1 cellular context compared by ENCODE assay signal in the genomic region with DNA sequence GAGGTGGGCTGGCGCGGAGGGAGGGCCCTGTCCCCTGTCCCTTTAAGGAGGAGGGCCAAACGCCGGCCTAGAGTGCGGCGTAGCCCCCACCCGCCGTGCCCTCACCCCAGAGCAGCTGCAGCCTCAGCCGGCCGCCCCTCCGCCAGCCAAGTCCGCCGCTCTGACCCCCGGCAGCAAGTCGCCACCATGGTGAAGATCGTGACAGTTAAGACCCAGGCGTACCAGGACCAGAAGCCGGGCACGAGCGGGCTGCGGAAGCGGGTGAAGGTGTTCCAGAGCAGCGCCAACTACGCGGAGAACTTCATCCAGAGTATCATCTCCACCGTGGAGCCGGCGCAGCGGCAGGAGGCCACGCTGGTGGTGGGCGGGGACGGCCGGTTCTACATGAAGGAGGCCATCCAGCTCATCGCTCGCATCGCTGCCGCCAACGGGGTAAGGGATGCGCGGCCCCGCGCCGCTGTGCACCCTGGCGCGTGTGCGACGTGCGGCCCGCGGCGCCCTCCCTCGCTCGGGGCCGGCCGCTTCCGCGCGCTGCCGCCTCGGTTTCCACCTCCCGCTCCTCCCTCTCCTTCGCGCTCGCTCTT.
TF ChIP-seq lines count a peak whose summit lies in the region.

A gene (plus strand): TSS at position 109 of the 584 bp plus-strand sequence. CDS start 78 bp downstream, at position 187.

TF ChIP-seq in HepG2, 621 proteins besides CTCF, POLR2A, EP300 and RAD21 (continued from another document and continues in another):
- TF ChIP-seq, protein P1, sequence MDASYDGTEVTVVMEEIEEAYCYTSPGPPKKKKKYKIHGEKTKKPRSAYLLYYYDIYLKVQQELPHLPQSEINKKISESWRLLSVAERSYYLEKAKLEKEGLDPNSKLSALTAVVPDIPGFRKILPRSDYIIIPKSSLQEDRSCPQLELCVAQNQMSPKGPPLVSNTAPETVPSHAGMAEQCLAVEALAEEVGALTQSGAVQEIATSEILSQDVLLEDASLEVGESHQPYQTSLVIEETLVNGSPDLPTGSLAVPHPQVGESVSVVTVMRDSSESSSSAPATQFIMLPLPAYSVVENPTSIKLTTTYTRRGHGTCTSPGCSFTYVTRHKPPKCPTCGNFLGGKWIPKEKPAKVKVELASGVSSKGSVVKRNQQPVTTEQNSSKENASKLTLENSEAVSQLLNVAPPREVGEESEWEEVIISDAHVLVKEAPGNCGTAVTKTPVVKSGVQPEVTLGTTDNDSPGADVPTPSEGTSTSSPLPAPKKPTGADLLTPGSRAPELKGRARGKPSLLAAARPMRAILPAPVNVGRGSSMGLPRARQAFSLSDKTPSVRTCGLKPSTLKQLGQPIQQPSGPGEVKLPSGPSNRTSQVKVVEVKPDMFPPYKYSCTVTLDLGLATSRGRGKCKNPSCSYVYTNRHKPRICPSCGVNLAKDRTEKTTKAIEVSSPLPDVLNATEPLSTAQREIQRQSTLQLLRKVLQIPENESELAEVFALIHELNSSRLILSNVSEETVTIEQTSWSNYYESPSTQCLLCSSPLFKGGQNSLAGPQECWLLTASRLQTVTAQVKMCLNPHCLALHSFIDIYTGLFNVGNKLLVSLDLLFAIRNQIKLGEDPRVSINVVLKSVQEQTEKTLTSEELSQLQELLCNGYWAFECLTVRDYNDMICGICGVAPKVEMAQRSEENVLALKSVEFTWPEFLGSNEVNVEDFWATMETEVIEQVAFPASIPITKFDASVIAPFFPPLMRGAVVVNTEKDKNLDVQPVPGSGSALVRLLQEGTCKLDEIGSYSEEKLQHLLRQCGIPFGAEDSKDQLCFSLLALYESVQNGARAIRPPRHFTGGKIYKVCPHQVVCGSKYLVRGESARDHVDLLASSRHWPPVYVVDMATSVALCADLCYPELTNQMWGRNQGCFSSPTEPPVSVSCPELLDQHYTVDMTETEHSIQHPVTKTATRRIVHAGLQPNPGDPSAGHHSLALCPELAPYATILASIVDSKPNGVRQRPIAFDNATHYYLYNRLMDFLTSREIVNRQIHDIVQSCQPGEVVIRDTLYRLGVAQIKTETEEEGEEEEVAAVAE (CRISPR knock-in tag; IDR thresholded peaks at IDR 0.05; ENCODE audit: borderline replicate concordance): peak; percentile 68; the same call in 1 of the 2 replicates
- TF ChIP-seq NR2F1 (CRISPR knock-in tag; IDR thresholded peaks at IDR 0.05): peak in 1 of 2 experiments; percentile 35; a peak in 2 of 4 replicates
- TF ChIP-seq AHR (CRISPR knock-in tag; IDR thresholded peaks at IDR 0.05): 0 out of 2 replicates have a peak, but pooled peaks have one; percentile 18
- no peak for TF ChIP-seq XBP1 (CRISPR knock-in tag; IDR thresholded peaks at IDR 0.05)
- TF ChIP-seq ZNF205 (CRISPR knock-in tag; IDR thresholded peaks at IDR 0.05): no peak
- 0 out of 2 replicates have a peak, but pooled peaks have one; percentile 46 for TF ChIP-seq ZFP1 (CRISPR knock-in tag; IDR thresholded peaks at IDR 0.05)
- TF ChIP-seq, protein P2, sequence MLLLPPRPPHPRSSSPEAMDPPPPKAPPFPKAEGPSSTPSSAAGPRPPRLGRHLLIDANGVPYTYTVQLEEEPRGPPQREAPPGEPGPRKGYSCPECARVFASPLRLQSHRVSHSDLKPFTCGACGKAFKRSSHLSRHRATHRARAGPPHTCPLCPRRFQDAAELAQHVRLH (CRISPR knock-in tag; IDR thresholded peaks at IDR 0.05; ENCODE audit: borderline replicate concordance, low read depth): peak; percentile 59
- TF ChIP-seq ZFP36 (IDR thresholded peaks at IDR 0.05; ENCODE audit: borderline replicate concordance, low read depth, low read length, partially characterized antibody): no peak
- no peak for TF ChIP-seq ZNF367 (CRISPR knock-in tag; IDR thresholded peaks at IDR 0.05; ENCODE audit: borderline replicate concordance)
- no peak for TF ChIP-seq ZNF333 (CRISPR knock-in tag; IDR thresholded peaks at IDR 0.05; ENCODE audit: borderline replicate concordance)
- TF ChIP-seq EED (CRISPR knock-in tag; IDR thresholded peaks at IDR 0.05): 0 out of 2 replicates have a peak, but pooled peaks have one; percentile 31
- 0 out of 2 replicates have a peak, but pooled peaks have one; percentile 21 for TF ChIP-seq ZSCAN25 (CRISPR knock-in tag; IDR thresholded peaks at IDR 0.05)
- TF ChIP-seq RBM39 (IDR thresholded peaks at IDR 0.05; ENCODE audit: low read depth, low read length, poor library complexity, severe bottlenecking): no peak
- TF ChIP-seq RBAK (CRISPR knock-in tag; IDR thresholded peaks at IDR 0.05): 0 out of 2 replicates have a peak, but pooled peaks have one; percentile 45
- TF ChIP-seq, protein P3, sequence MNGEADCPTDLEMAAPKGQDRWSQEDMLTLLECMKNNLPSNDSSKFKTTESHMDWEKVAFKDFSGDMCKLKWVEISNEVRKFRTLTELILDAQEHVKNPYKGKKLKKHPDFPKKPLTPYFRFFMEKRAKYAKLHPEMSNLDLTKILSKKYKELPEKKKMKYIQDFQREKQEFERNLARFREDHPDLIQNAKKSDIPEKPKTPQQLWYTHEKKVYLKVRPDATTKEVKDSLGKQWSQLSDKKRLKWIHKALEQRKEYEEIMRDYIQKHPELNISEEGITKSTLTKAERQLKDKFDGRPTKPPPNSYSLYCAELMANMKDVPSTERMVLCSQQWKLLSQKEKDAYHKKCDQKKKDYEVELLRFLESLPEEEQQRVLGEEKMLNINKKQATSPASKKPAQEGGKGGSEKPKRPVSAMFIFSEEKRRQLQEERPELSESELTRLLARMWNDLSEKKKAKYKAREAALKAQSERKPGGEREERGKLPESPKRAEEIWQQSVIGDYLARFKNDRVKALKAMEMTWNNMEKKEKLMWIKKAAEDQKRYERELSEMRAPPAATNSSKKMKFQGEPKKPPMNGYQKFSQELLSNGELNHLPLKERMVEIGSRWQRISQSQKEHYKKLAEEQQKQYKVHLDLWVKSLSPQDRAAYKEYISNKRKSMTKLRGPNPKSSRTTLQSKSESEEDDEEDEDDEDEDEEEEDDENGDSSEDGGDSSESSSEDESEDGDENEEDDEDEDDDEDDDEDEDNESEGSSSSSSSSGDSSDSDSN (CRISPR knock-in tag; IDR thresholded peaks at IDR 0.05): peak; percentile 96
- peak; percentile 57 for TF ChIP-seq ZNF292 (CRISPR knock-in tag; IDR thresholded peaks at IDR 0.05; ENCODE audit: borderline replicate concordance, low read depth)
- TF ChIP-seq SRSF4 (IDR thresholded peaks at IDR 0.05; ENCODE audit: low read depth, low read length, poor library complexity, severe bottlenecking): no peak
- TF ChIP-seq PRMT3 (CRISPR knock-in tag; IDR thresholded peaks at IDR 0.05; ENCODE audit: borderline replicate concordance, low read depth): 0 out of 2 replicates have a peak, but pooled peaks have one; percentile 89
- TF ChIP-seq, protein P4, sequence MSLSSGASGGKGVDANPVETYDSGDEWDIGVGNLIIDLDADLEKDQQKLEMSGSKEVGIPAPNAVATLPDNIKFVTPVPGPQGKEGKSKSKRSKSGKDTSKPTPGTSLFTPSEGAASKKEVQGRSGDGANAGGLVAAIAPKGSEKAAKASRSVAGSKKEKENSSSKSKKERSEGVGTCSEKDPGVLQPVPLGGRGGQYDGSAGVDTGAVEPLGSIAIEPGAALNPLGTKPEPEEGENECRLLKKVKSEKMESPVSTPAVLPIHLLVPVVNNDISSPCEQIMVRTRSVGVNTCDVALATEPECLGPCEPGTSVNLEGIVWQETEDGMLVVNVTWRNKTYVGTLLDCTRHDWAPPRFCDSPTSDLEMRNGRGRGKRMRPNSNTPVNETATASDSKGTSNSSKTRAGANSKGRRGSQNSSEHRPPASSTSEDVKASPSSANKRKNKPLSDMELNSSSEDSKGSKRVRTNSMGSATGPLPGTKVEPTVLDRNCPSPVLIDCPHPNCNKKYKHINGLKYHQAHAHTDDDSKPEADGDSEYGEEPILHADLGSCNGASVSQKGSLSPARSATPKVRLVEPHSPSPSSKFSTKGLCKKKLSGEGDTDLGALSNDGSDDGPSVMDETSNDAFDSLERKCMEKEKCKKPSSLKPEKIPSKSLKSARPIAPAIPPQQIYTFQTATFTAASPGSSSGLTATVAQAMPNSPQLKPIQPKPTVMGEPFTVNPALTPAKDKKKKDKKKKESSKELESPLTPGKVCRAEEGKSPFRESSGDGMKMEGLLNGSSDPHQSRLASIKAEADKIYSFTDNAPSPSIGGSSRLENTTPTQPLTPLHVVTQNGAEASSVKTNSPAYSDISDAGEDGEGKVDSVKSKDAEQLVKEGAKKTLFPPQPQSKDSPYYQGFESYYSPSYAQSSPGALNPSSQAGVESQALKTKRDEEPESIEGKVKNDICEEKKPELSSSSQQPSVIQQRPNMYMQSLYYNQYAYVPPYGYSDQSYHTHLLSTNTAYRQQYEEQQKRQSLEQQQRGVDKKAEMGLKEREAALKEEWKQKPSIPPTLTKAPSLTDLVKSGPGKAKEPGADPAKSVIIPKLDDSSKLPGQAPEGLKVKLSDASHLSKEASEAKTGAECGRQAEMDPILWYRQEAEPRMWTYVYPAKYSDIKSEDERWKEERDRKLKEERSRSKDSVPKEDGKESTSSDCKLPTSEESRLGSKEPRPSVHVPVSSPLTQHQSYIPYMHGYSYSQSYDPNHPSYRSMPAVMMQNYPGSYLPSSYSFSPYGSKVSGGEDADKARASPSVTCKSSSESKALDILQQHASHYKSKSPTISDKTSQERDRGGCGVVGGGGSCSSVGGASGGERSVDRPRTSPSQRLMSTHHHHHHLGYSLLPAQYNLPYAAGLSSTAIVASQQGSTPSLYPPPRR (CRISPR knock-in tag; IDR thresholded peaks at IDR 0.05; ENCODE audit: borderline replicate concordance): no peak
- TF ChIP-seq PTBP1 (IDR thresholded peaks at IDR 0.05; ENCODE audit: low read depth, low read length, poor library complexity, severe bottlenecking): no peak
- TF ChIP-seq KLF13 (CRISPR knock-in tag; IDR thresholded peaks at IDR 0.05): no peak
- TF ChIP-seq, protein P5, sequence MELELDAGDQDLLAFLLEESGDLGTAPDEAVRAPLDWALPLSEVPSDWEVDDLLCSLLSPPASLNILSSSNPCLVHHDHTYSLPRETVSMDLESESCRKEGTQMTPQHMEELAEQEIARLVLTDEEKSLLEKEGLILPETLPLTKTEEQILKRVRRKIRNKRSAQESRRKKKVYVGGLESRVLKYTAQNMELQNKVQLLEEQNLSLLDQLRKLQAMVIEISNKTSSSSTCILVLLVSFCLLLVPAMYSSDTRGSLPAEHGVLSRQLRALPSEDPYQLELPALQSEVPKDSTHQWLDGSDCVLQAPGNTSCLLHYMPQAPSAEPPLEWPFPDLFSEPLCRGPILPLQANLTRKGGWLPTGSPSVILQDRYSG (CRISPR knock-in tag; IDR thresholded peaks at IDR 0.05): no peak
- no peak for TF ChIP-seq MBD4 (IDR thresholded peaks at IDR 0.05; ENCODE audit: borderline replicate concordance, low read length)
- TF ChIP-seq ZNF329 (CRISPR knock-in tag; IDR thresholded peaks at IDR 0.05; ENCODE audit: low read depth): peak; percentile 88; the same call in 1 of the 2 replicates
- TF ChIP-seq ASH2L (IDR thresholded peaks at IDR 0.05; ENCODE audit: insufficient read length, low read depth, low read length): peak; percentile 91
- TF ChIP-seq KMT2B (CRISPR knock-in tag; IDR thresholded peaks at IDR 0.05): peak; percentile 45
- no peak for TF ChIP-seq TEAD3 (CRISPR knock-in tag; optimal IDR thresholded peaks at IDR 0.05; ENCODE audit: borderline replicate concordance)
- peak; percentile 14; the same call in 1 of the 2 replicates for TF ChIP-seq ZNF335 (CRISPR knock-in tag; IDR thresholded peaks at IDR 0.05)
- TF ChIP-seq, protein P6, sequence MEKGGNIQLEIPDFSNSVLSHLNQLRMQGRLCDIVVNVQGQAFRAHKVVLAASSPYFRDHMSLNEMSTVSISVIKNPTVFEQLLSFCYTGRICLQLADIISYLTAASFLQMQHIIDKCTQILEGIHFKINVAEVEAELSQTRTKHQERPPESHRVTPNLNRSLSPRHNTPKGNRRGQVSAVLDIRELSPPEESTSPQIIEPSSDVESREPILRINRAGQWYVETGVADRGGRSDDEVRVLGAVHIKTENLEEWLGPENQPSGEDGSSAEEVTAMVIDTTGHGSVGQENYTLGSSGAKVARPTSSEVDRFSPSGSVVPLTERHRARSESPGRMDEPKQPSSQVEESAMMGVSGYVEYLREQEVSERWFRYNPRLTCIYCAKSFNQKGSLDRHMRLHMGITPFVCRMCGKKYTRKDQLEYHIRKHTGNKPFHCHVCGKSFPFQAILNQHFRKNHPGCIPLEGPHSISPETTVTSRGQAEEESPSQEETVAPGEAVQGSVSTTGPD (CRISPR knock-in tag; IDR thresholded peaks at IDR 0.05): no peak
- peak; percentile 59; the same call in 1 of the 2 replicates for TF ChIP-seq ZNF431 (CRISPR knock-in tag; IDR thresholded peaks at IDR 0.05; ENCODE audit: borderline replicate concordance, low read depth)
- TF ChIP-seq RXRB (CRISPR knock-in tag; IDR thresholded peaks at IDR 0.05; ENCODE audit: borderline replicate concordance): 0 out of 2 replicates have a peak, but pooled peaks have one; percentile 24
- peak; percentile 50 for TF ChIP-seq PHF21A (CRISPR knock-in tag; IDR thresholded peaks at IDR 0.05)
- TF ChIP-seq SNAPC2 (CRISPR knock-in tag; IDR thresholded peaks at IDR 0.05): no peak
- peak; percentile 64; the same call in 1 of the 2 replicates for TF ChIP-seq KDM2A (CRISPR knock-in tag; IDR thresholded peaks at IDR 0.05; ENCODE audit: borderline replicate concordance, low read depth)
- 0 out of 2 replicates have a peak, but pooled peaks have one; percentile 19 for TF ChIP-seq FOXK1 (CRISPR knock-in tag; IDR thresholded peaks at IDR 0.05; ENCODE audit: borderline replicate concordance, low read depth)
- no peak for TF ChIP-seq ZNF543 (CRISPR knock-in tag; IDR thresholded peaks at IDR 0.05)
- no peak for TF ChIP-seq TP53 (CRISPR knock-in tag; conservative IDR thresholded peaks at IDR 0.05)
- peak; percentile 74 for TF ChIP-seq ZBTB7B (CRISPR knock-in tag; IDR thresholded peaks at IDR 0.05)
- 0 out of 2 replicates have a peak, but pooled peaks have one; percentile 81 for TF ChIP-seq ZNF30 (CRISPR knock-in tag; IDR thresholded peaks at IDR 0.05)
- TF ChIP-seq, protein P7, sequence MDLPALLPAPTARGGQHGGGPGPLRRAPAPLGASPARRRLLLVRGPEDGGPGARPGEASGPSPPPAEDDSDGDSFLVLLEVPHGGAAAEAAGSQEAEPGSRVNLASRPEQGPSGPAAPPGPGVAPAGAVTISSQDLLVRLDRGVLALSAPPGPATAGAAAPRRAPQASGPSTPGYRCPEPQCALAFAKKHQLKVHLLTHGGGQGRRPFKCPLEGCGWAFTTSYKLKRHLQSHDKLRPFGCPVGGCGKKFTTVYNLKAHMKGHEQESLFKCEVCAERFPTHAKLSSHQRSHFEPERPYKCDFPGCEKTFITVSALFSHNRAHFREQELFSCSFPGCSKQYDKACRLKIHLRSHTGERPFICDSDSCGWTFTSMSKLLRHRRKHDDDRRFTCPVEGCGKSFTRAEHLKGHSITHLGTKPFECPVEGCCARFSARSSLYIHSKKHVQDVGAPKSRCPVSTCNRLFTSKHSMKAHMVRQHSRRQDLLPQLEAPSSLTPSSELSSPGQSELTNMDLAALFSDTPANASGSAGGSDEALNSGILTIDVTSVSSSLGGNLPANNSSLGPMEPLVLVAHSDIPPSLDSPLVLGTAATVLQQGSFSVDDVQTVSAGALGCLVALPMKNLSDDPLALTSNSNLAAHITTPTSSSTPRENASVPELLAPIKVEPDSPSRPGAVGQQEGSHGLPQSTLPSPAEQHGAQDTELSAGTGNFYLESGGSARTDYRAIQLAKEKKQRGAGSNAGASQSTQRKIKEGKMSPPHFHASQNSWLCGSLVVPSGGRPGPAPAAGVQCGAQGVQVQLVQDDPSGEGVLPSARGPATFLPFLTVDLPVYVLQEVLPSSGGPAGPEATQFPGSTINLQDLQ (CRISPR knock-in tag; IDR thresholded peaks at IDR 0.05): no peak
- no peak for TF ChIP-seq BRCA1 (CRISPR knock-in tag; IDR thresholded peaks at IDR 0.05)
- 0 out of 2 replicates have a peak, but pooled peaks have one; percentile 27 for TF ChIP-seq ETV5 (CRISPR knock-in tag; IDR thresholded peaks at IDR 0.05; ENCODE audit: borderline replicate concordance)
- TF ChIP-seq ZNF160 (CRISPR knock-in tag; IDR thresholded peaks at IDR 0.05): peak; percentile 12; the same call in 1 of the 2 replicates
- TF ChIP-seq IKZF4 (CRISPR knock-in tag; IDR thresholded peaks at IDR 0.05; ENCODE audit: borderline replicate concordance, low read depth, not compliant biosample characterization): peak; percentile 78
- peak; percentile 49; the same call in 1 of the 2 replicates for TF ChIP-seq ZNF780A (CRISPR knock-in tag; IDR thresholded peaks at IDR 0.05)
